In the genomic region with DNA sequence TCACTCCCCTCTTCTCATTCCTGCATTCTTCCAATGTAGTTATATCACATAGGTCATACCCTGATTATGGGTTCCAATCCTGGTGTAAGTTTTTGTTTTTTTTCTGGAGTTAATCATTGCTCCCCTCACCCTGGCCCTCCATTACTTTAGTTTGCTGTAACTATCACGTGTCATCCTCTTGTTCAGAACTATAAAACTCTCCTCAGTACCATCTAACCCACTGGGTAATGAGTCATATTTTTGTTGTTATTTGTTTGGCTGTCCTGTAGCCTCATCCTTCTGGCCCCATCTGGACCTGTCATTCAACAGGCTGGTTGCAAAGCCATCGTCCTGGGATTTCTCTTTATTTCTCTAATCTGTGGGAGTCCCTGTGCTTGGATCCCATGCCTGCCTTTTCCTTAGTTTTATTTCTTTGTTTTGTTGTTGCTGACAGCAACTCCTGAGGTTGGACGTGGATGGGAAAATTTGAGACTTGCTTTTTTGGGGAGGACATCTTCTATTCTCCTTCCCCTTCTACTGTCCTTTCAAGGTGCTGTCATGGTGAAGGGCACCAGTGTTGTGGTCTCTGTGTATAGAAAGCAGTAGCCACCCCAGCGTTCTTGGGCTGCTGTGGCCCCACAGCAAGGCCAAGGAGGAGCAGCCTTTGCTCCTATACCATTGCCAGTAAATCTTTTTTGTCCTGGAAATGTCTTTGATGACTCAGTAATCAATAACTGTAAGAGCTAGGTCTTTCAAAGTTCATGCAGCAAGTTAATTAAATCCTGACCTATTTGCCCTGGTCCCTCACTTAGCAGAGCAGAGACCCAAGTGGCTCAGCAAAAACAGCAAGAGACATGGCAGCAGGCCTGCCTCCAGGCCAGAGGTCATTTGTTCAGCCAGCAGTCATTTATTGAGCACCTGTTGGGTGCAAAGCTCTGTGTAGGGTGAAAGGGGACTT, we compare ENCODE assay signal across 1 cellular context.
TF ChIP-seq lines count a peak whose summit lies in the region.

No MANE protein-coding gene starts in this region.

TF ChIP-seq in HCT116, 20 proteins besides CTCF, POLR2A, EP300 and RAD21 (continued from another document):
- TF ChIP-seq, protein P1, sequence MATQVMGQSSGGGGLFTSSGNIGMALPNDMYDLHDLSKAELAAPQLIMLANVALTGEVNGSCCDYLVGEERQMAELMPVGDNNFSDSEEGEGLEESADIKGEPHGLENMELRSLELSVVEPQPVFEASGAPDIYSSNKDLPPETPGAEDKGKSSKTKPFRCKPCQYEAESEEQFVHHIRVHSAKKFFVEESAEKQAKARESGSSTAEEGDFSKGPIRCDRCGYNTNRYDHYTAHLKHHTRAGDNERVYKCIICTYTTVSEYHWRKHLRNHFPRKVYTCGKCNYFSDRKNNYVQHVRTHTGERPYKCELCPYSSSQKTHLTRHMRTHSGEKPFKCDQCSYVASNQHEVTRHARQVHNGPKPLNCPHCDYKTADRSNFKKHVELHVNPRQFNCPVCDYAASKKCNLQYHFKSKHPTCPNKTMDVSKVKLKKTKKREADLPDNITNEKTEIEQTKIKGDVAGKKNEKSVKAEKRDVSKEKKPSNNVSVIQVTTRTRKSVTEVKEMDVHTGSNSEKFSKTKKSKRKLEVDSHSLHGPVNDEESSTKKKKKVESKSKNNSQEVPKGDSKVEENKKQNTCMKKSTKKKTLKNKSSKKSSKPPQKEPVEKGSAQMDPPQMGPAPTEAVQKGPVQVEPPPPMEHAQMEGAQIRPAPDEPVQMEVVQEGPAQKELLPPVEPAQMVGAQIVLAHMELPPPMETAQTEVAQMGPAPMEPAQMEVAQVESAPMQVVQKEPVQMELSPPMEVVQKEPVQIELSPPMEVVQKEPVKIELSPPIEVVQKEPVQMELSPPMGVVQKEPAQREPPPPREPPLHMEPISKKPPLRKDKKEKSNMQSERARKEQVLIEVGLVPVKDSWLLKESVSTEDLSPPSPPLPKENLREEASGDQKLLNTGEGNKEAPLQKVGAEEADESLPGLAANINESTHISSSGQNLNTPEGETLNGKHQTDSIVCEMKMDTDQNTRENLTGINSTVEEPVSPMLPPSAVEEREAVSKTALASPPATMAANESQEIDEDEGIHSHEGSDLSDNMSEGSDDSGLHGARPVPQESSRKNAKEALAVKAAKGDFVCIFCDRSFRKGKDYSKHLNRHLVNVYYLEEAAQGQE (IDR thresholded peaks at IDR 0.05; ENCODE audit: low read depth), result no peak
- TF ChIP-seq, protein P2, sequence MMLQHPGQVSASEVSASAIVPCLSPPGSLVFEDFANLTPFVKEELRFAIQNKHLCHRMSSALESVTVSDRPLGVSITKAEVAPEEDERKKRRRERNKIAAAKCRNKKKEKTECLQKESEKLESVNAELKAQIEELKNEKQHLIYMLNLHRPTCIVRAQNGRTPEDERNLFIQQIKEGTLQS (IDR thresholded peaks at IDR 0.05), result no peak
- no peak for TF ChIP-seq ZNF274 (IDR thresholded peaks at IDR 0.05; ENCODE audit: low read depth, low read length)
- TF ChIP-seq JUND (IDR thresholded peaks at IDR 0.05), result peak; percentile 61
- TF ChIP-seq TCF7L2 (IDR thresholded peaks at IDR 0.05; ENCODE audit: borderline replicate concordance, extremely low read depth, insufficient read depth, insufficient read length), result peak; percentile 66
- TF ChIP-seq, protein P3, sequence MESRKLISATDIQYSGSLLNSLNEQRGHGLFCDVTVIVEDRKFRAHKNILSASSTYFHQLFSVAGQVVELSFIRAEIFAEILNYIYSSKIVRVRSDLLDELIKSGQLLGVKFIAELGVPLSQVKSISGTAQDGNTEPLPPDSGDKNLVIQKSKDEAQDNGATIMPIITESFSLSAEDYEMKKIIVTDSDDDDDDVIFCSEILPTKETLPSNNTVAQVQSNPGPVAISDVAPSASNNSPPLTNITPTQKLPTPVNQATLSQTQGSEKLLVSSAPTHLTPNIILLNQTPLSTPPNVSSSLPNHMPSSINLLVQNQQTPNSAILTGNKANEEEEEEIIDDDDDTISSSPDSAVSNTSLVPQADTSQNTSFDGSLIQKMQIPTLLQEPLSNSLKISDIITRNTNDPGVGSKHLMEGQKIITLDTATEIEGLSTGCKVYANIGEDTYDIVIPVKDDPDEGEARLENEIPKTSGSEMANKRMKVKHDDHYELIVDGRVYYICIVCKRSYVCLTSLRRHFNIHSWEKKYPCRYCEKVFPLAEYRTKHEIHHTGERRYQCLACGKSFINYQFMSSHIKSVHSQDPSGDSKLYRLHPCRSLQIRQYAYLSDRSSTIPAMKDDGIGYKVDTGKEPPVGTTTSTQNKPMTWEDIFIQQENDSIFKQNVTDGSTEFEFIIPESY (IDR thresholded peaks at IDR 0.05; ENCODE audit: extremely low read depth, insufficient replicate concordance, low read length), result no peak
- TF ChIP-seq ZFX (IDR thresholded peaks at IDR 0.05), result no peak
- no peak for TF ChIP-seq EZH2phosphoT487 (IDR thresholded peaks at IDR 0.05; ENCODE audit: borderline replicate concordance)
- peak; percentile 38; the same call in 1 of the 2 replicates for TF ChIP-seq SP1 (IDR thresholded peaks at IDR 0.05; ENCODE audit: low read depth)
- TF ChIP-seq SIN3A (IDR thresholded peaks at IDR 0.05; ENCODE audit: low read depth), result no peak
- no peak for TF ChIP-seq EGR1 (IDR thresholded peaks at IDR 0.05; ENCODE audit: low read depth)
- peak; percentile 46; the same call in 1 of the 2 replicates for TF ChIP-seq CBX3 (IDR thresholded peaks at IDR 0.05; ENCODE audit: low read depth)
- TF ChIP-seq, protein P4, sequence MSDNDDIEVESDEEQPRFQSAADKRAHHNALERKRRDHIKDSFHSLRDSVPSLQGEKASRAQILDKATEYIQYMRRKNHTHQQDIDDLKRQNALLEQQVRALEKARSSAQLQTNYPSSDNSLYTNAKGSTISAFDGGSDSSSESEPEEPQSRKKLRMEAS (IDR thresholded peaks at IDR 0.05), result no peak
- peak; percentile 57; the same call in 1 of the 2 replicates for TF ChIP-seq FOSL1 (IDR thresholded peaks at IDR 0.05; ENCODE audit: low read depth)
- TF ChIP-seq ELF1 (IDR thresholded peaks at IDR 0.05; ENCODE audit: borderline replicate concordance, low read depth), result no peak
- TF ChIP-seq EZH2 (IDR thresholded peaks at IDR 0.05), result no peak
- no peak for TF ChIP-seq YY1 (IDR thresholded peaks at IDR 0.05; ENCODE audit: extremely low read depth, insufficient replicate concordance, low read depth, low read length)
- TF ChIP-seq SRF (IDR thresholded peaks at IDR 0.05; ENCODE audit: low read depth), result no peak
- TF ChIP-seq CEBPB (IDR thresholded peaks at IDR 0.05; ENCODE audit: low read depth), result 0 out of 2 replicates have a peak, but pooled peaks have one; percentile 22
TF ChIP-seq in HCT116: peak in this region for 6.
